24 cellular contexts compared by ENCODE assay signal in the genomic region with DNA sequence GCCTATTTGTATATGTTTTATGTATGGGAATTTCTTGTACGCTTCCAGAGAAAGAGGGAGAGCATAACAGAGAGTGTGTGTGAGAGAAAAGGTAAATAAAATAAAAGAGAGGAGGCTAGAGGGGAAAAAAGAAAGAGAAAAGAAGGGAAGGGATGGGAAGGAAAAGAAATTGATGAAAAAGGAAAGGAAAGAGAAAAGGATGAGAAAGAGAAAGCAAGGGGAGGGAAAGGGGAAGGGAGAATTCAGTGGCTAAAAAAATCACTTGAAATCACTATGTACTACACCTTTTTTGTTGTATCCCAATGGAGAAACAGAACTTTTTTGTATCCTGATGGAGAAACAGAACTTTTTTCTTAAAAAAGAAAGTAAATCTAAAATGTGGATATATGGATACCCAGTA.
DNase-seq lines count a peak whose midpoint lies in the region; ATAC-seq, FAIRE-seq and TF ChIP-seq lines count a peak whose summit lies in the region.
"Had no signal": no experiment of that assay in that cellular context is flagged by ENCODE, and none has a peak within 500 bp of the region (broad histone marks: within the 10 kb centered on the region; RNA-seq: fewer than 3 reads in every experiment).

No MANE protein-coding gene starts in this region.

- BruUV-seq in HepG2 (replicated peaks; lab: Mats Ljungman, UMichigan), result no TSS peak

- WGBS in HepG2 (ENCODE audit: low lambda C conversion rate), result 5% methylated on average over 1 of the region's 1 CpG
- WGBS in right lobe of liver (ENCODE audit: insufficient coverage, low coverage, low lambda C conversion rate, missing lambda C conversion rate), result 77% methylated on average over 1 of the region's 1 CpG

- CTCF ChIA-PET in HepG2 (lab: Yijun Ruan, JAX; ENCODE audit: low intra/inter-chr PET ratio, low total read pairs) (no interaction called here), HEK293 (lab: Yijun Ruan, JAX) (interaction anchor here (0.6 kb wide), 1 partner anchor 340 kb away, joined by 3 read pairs; no protein-coding TSS in a partner anchor)

- no peaks in the 10 kb centered on the region for H3K27me3 Mint-ChIP-seq in nephron progenitor cell (ENCODE audit: low read depth, poor library complexity)

- FAIRE-seq in HepG2 (lab: Jason Lieb, UNC), result no peak
- FAIRE-seq: A549, G401.6, GM12891, GM19239 had no signal

- H4K20me1 ChIP-seq in HepG2 (ENCODE audit: insufficient read depth, low read length), result no peaks in the 10 kb centered on the region
- H4K20me1 ChIP-seq: BLaER1 had no signal

- H3K4me1 Mint-ChIP-seq in nephron progenitor cell, result peaks cover 8% of the 10 kb centered on the region

- no peak for TF ChIP-seq EP300 in HepG2 (IDR thresholded peaks at IDR 0.05; ENCODE audit: low read depth in 2 of 2, low read length in 2 of 2)
- no peak for TF ChIP-seq EP300 in HepG2 (CRISPR knock-in tag; IDR thresholded peaks at IDR 0.05; ENCODE audit: borderline replicate concordance)

- ATAC-seq in HepG2 (no peak), right lobe of liver (no peak), GM19397 (IDR thresholded peaks at IDR 0.05; ENCODE audit: unreplicated experiment) (no peak)
- ATAC-seq: A549 had no signal

- POLR2A ChIA-PET in HepG2 (lab: Yijun Ruan, JAX), result no interaction called here
- POLR2A ChIA-PET in HEK293 (lab: Yijun Ruan, JAX), result no interaction called here

- in situ Hi-C loops in HepG2 (cut with HindIII; ENCODE audit: extremely low pct_ligation_motif_present, low pct_unique_long_range_greater_than_20kb), result no loop called here

- TF ChIP-seq CTCF in HepG2 (CRISPR knock-in tag; IDR thresholded peaks at IDR 0.05), result no peak
- no peak for TF ChIP-seq CTCF in right lobe of liver (IDR thresholded peaks at IDR 0.05)
- TF ChIP-seq CTCF in HEK293 (tag by site-specific recombination; IDR thresholded peaks at IDR 0.05), result no peak
- TF ChIP-seq CTCF in nephron progenitor cell (IDR thresholded peaks at IDR 0.05), result no peak

- no peaks in the 10 kb centered on the region for H3K27me3 ChIP-seq in HepG2 (ENCODE audit: control insufficient read depth in 1 of 2, insufficient read depth in 2 of 2, low read length in 2 of 2)
- no peaks in the 10 kb centered on the region for H3K27me3 ChIP-seq in right lobe of liver
- H3K27me3 ChIP-seq: BLaER1 had no signal

- H3K9me3 Mint-ChIP-seq in nephron progenitor cell, result peaks cover 4% of the 10 kb centered on the region
- H3K9me3 Mint-ChIP-seq: CD4-positive, alpha-beta memory T cell; CD8-positive, alpha-beta memory T cell had no signal

- no peak overlapping the region for H3K4me3 Mint-ChIP-seq in nephron progenitor cell
- H3K4me3 Mint-ChIP-seq: CD14-positive monocyte; CD4-positive, alpha-beta memory T cell; CD4-positive, CD25-positive, alpha-beta regulatory T cell; CD8-positive, alpha-beta memory T cell had no signal

- H3K27ac Mint-ChIP-seq in nephron progenitor cell, result peak overlapping the region; percentile 14
- H3K27ac Mint-ChIP-seq: CD4-positive, CD25-positive, alpha-beta regulatory T cell; CD8-positive, alpha-beta memory T cell had no signal

- intact Hi-C loops in HepG2 (cut with micrococcal nuclease; ENCODE audit: unreplicated experiment), result no loop called here
- intact Hi-C loops in right lobe of liver (cut with DNase I), result no loop called here

- no peaks in the 10 kb centered on the region for H3K36me3 Mint-ChIP-seq in nephron progenitor cell (ENCODE audit: low read depth)
- H3K36me3 Mint-ChIP-seq: CD14-positive monocyte; CD4-positive, alpha-beta memory T cell; CD4-positive, CD25-positive, alpha-beta regulatory T cell; CD8-positive, alpha-beta memory T cell had no signal

- H3K4me2 ChIP-seq in HepG2 (ENCODE audit: low read depth, low read length), result no peak overlapping the region
- H3K4me2 ChIP-seq: A549, BLaER1 had no signal

- no peak for DNase-seq in HepG2 (ENCODE audit: low spot score)
- DNase-seq in right lobe of liver, result no peak
- no peak for DNase-seq in nephron progenitor cell
- no peak for DNase-seq in medulla oblongata (ENCODE audit: extremely low spot score)
- DNase-seq: ACHN; BE2C; C1 segment of cervical spinal cord; CD4-positive, alpha-beta memory T cell; CD4-positive, CD25-positive, alpha-beta regulatory T cell; CD8-positive, alpha-beta memory T cell; COR-L47; DMS 273 treated with DMSO at 0.1 percent for 48 hours; DMS153; DMS79 treated with DMSO at 0.1 percent for 48 hours; GF-D8 had no signal

- H3K9me3 ChIP-seq in HepG2 (ENCODE audit: low read length) (no peaks in the 10 kb centered on the region), right lobe of liver (no peaks in the 10 kb centered on the region), HEK293 (ENCODE audit: control insufficient read depth, insufficient read depth, low read depth, low read length) (no peaks in the 10 kb centered on the region)
- H3K9me3 ChIP-seq: A549, BE2C, BLaER1 had no signal

- no peaks in the 10 kb centered on the region for H3K4me1 ChIP-seq in HepG2 (ENCODE audit: insufficient read depth, low read length)
- no peaks in the 10 kb centered on the region for H3K4me1 ChIP-seq in right lobe of liver
- no peaks in the 10 kb centered on the region for H3K4me1 ChIP-seq in HEK293 (ENCODE audit: control insufficient read depth, insufficient read depth, low read length)
- H3K4me1 ChIP-seq: A549, BE2C, BLaER1 had no signal

- TF ChIP-seq POLR2A in HepG2 (IDR thresholded peaks at IDR 0.05; ENCODE audit: insufficient read depth in 1 of 2, low read depth in 2 of 2, low read length in 2 of 2) (no peak), right lobe of liver (IDR thresholded peaks at IDR 0.05) (no peak)

- H3K36me3 ChIP-seq in HepG2 (replicated peaks in 1 of 2; ENCODE audit: control insufficient read depth in 1 of 2, insufficient read depth in 2 of 2, low read length in 2 of 2) (no peaks in the 10 kb centered on the region), right lobe of liver (no peaks in the 10 kb centered on the region), HEK293 (ENCODE audit: control insufficient read depth in 2 of 2, insufficient read depth in 1 of 2, low read length in 2 of 2) (no peaks in the 10 kb centered on the region)
- H3K36me3 ChIP-seq: BE2C, BLaER1 had no signal

- H3K4me3 ChIP-seq in HepG2 (replicated peaks in 1 of 3; ENCODE audit: insufficient read depth in 1 of 3, low read depth in 2 of 3, low read length in 3 of 3), result no peak overlapping the region
- no peak overlapping the region for H3K4me3 ChIP-seq in right lobe of liver
- H3K4me3 ChIP-seq in HEK293 (ENCODE audit: low read depth, low read length), result no peak overlapping the region
- H3K4me3 ChIP-seq: A549, BLaER1 had no signal

- no peak for TF ChIP-seq RAD21 in HepG2 (CRISPR knock-in tag; IDR thresholded peaks at IDR 0.05)

- no peak overlapping the region for H2AFZ ChIP-seq in HepG2 (ENCODE audit: low read length)

- H3K27ac ChIP-seq in HepG2 (ENCODE audit: extremely low read length, insufficient read depth, low read length) (no peak overlapping the region), right lobe of liver (no peak overlapping the region), HEK293 (ENCODE audit: extremely low read depth, low read depth, low read length) (no peak overlapping the region)
- H3K27ac ChIP-seq: 22Rv1, A549, BLaER1 had no signal

- no peak overlapping the region for H3K9ac ChIP-seq in HepG2 (ENCODE audit: insufficient read depth, low read depth, low read length)
- H3K9ac ChIP-seq: BLaER1 had no signal

- no peaks in the 10 kb centered on the region for H3K79me2 ChIP-seq in HepG2 (ENCODE audit: insufficient read depth, low read length)

TF ChIP-seq in HepG2, 621 proteins besides CTCF, POLR2A, EP300 and RAD21:
- TF ChIP-seq ZNF614 (CRISPR knock-in tag; IDR thresholded peaks at IDR 0.05; ENCODE audit: borderline replicate concordance) (no peak), HNRNPK (IDR thresholded peaks at IDR 0.05; ENCODE audit: low read depth, low read length, poor library complexity, severe bottlenecking) (peak; percentile 64)

TF ChIP-seq in HEK293, 187 proteins besides CTCF, POLR2A, EP300 and RAD21:
- TF ChIP-seq FEZF1 (tag by site-specific recombination; IDR thresholded peaks at IDR 0.05), result no peak
- TF ChIP-seq PRDM1 (tag by site-specific recombination; IDR thresholded peaks at IDR 0.05), result peak; percentile 89
